15 cellular contexts compared by ENCODE assay signal in the genomic region with DNA sequence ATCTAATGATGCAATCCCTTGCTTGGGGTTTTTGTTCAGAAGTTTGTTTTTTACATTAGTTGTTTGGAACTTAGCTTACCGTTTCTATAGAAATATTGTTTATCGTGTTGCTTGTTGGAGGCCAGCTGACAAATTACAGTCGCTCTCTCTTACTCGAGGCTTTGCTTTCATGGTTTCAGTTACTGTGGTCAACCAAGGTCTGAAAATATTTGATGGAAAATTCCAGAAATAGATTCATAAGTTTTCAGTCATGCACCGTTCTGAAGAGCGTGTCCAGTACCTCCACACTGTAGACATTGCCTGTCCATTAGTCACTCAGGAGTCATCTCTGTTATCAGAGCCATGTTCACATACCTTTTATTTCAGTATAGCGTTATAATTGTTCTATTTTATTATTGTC. TPM values are rescaled to one million over a fixed set of nuclear protein-coding genes. Genes with fewer than 3 reads are reported as not detected.
DNase-seq lines count a peak whose midpoint lies in the region; ATAC-seq, FAIRE-seq and TF ChIP-seq lines count a peak whose summit lies in the region.
"Had no signal": no experiment of that assay in that cellular context is flagged by ENCODE, and none has a peak within 500 bp of the region (broad histone marks: within the 10 kb centered on the region; RNA-seq: fewer than 3 reads in every experiment).

No MANE protein-coding gene starts in this region.

- DNase-seq in ELR (ENCODE audit: low read depth), result peak; percentile 88
- DNase-seq in HT1080 (ENCODE audit: low read depth), result peak; percentile 55
- peak; percentile 63 for DNase-seq in bronchial epithelial cell (ENCODE audit: low read depth)
- peak; percentile 13 for DNase-seq in renal cortical epithelial cell (ENCODE audit: low read depth)
- DNase-seq in activated naive CD4-positive, alpha-beta T cell treated with anti-CD3 and anti-CD28 coated beads, Interleukin-2, amount 50 U/mL, for 16 hours, result no peak
- DNase-seq in activated CD4-positive, alpha-beta T cell treated with anti-CD3 and anti-CD28 coated beads, Interleukin-2, amount 50 U/mL, for 4 hours, result no peak
- DNase-seq in psoas muscle, result no peak
- DNase-seq: activated CD4-positive, alpha-beta T cell treated with anti-CD3 and anti-CD28 coated beads, Interleukin-2, amount 10 ng/mL, durations not matched to agents 7 days and 5 days; activated gamma-delta T cell treated with Interleukin-2 at 50 U/mL for 16 hours; NCI-H524 treated with DMSO at 0.1 percent for 48 hours; SW 1271 had no signal

- H3K27me3 ChIP-seq in bronchial epithelial cell (ENCODE audit: control insufficient read depth, insufficient read depth, low read length) (no peaks in the 10 kb centered on the region), psoas muscle (ENCODE audit: insufficient read depth in 3 of 3, low read length in 2 of 3) (no peaks in the 10 kb centered on the region)

- no peaks in the 10 kb centered on the region for H3K4me1 ChIP-seq in psoas muscle

- FAIRE-seq in bronchial epithelial cell (lab: Jason Lieb, UNC), result no peak
- FAIRE-seq: G401.6, H1 had no signal

- 87 to 90% (median 89%) methylated on average over 7 of the region's 7 CpGs for WGBS in psoas muscle, 3 donors

- ATAC-seq in HG02623 (IDR thresholded peaks at IDR 0.05; ENCODE audit: unreplicated experiment) (no peak), psoas muscle (no peak)
- ATAC-seq: natural killer cell treated with Interleukin-12 subunit alpha and Interleukin-12 subunit beta and Interleukin-15 and Interleukin-18, amount 100 ng/mL, for 72 hours had no signal

- no peaks in the 10 kb centered on the region for H3K9me3 ChIP-seq in psoas muscle

- peaks cover 4% of the 10 kb centered on the region for H3K36me3 ChIP-seq in bronchial epithelial cell (ENCODE audit: control insufficient read depth, insufficient read depth, low read length)
- H3K36me3 ChIP-seq in psoas muscle (ENCODE audit: insufficient read depth in 1 of 2, low read depth in 1 of 2), result peaks cover 2 to 78% of the 10 kb centered on the region in 2 donors

- no peak overlapping the region for H3K27ac ChIP-seq in psoas muscle

- TF ChIP-seq CTCF in bronchial epithelial cell (IDR thresholded peaks at IDR 0.05; ENCODE audit: insufficient read depth, low read length, severe bottlenecking), result no peak
- no peak for TF ChIP-seq CTCF in psoas muscle (IDR thresholded peaks at IDR 0.05)

- intact Hi-C loops in psoas muscle (cut with DNase I), result no loop called here

- H3K4me3 ChIP-seq in bronchial epithelial cell (ENCODE audit: low read depth, low read length), result no peak overlapping the region
- H3K4me3 ChIP-seq in psoas muscle, result no peak overlapping the region

RNA-seq across cellular contexts. Expression of gene DEK, which starts 47.9 kb away (rescaled TPM):
- total RNA-seq in HT1080 (2014; rRNA removed; shearing (Covaris generic)), result 191 and 195 TPM in 2 replicates
- 166 and 198 TPM in 2 replicates for polyA plus RNA-seq in HT1080 (2015; cell fraction: cytosol; rRNA removed)
- polyA plus RNA-seq in HT1080 (2015; cell fraction: nucleus; rRNA removed), result 99.1 and 104 TPM in 2 replicates
- total RNA-seq in bronchial epithelial cell (50.3 and 63.1 TPM in 2 replicates), renal cortical epithelial cell (112 and 116 TPM in 2 replicates), psoas muscle (10 to 100 TPM; 65.0 to 91.0 (median 69.2) TPM)
- polyA plus RNA-seq in psoas muscle, result 10 to 100 TPM; 28.7 to 66.1 (median 44.3) TPM

Comparison
In these comparisons a context has a peak if more than half of its experiments do, and no peak if none do; other contexts are left out.
1. DNase-seq: peak in ELR (single experiment), HT1080 (single experiment), bronchial epithelial cell (single experiment) and renal cortical epithelial cell (single experiment); none in activated naive CD4-positive, alpha-beta T cell treated with anti-CD3 and anti-CD28 coated beads, Interleukin-2, amount 50 U/mL, for 16 hours (single experiment), activated CD4-positive, alpha-beta T cell treated with anti-CD3 and anti-CD28 coated beads, Interleukin-2, amount 50 U/mL, for 4 hours (0 of 2) and psoas muscle (0 of 2).